In genomic region chr1:26693557-26694184, GRCh38 we compare ENCODE assay signal across 7 cellular contexts. TPM values are rescaled to one million over a fixed set of nuclear protein-coding genes. Genes with fewer than 3 reads are reported as not detected.
DNase-seq lines count a peak whose midpoint lies in the region; ATAC-seq and TF ChIP-seq lines count a peak whose summit lies in the region.

No MANE protein-coding gene starts in this region.

- H4K20me1 ChIP-seq in HCT116 (ENCODE audit: insufficient read depth), result peaks cover 4% of the 10 kb centered on the region; the same call in 1 of the 2 replicates

- H3K9me2 ChIP-seq in HCT116 (ENCODE audit: insufficient read depth), result no peaks in the 10 kb centered on the region

- peak overlapping the region; percentile 94 for H3K27ac ChIP-seq in HCT116 (ENCODE audit: low read depth, low read length)

- H3K36me3 ChIP-seq in HCT116 (ENCODE audit: control insufficient read depth in 1 of 2, insufficient read depth in 2 of 2, low read length in 2 of 2), result no peaks in the 10 kb centered on the region
- no peaks in the 10 kb centered on the region for H3K36me3 ChIP-seq in skeletal muscle satellite cell (ENCODE audit: insufficient read depth, low read length)

- H3K4me3 ChIP-seq in HCT116 (replicated peaks in 1 of 2; ENCODE audit: low read depth in 1 of 2, low read length in 2 of 2) (peak overlapping the region; percentile 59 to 64), fibroblast of mammary gland (ENCODE audit: control insufficient read depth, low read depth, low read length) (peak overlapping the region; percentile 70), skeletal muscle satellite cell (ENCODE audit: low read length) (peak overlapping the region; percentile 72)

- BruUV-seq in HCT116 (replicated peaks; lab: Mats Ljungman, UMichigan), result TSS peak; percentile 44

- H3K79me2 ChIP-seq in HCT116 (ENCODE audit: insufficient read depth, low read length), result peaks cover 34% of the 10 kb centered on the region

- ATAC-seq in HCT116, result no peak
- ATAC-seq in HG02840 (IDR thresholded peaks at IDR 0.05; ENCODE audit: low FRiP score, unreplicated experiment), result no peak

- intact Hi-C loops in HCT116 (cut with micrococcal nuclease), result loop anchor here (10.0 kb wide), 1 partner anchor 171 kb away; the partner anchor contains the start of gene SFN

- TF ChIP-seq POLR2A in HCT116 (IDR thresholded peaks at IDR 0.05; ENCODE audit: borderline replicate concordance, extremely low read depth, insufficient read depth, insufficient read length), result no peak

- peak overlapping the region; percentile 79 for H3K9ac ChIP-seq in HCT116 (ENCODE audit: low read length)
- peak overlapping the region; percentile 80 for H3K9ac ChIP-seq in skeletal muscle satellite cell (ENCODE audit: low read depth, low read length)

- RAD21 ChIA-PET in HCT116 (lab: Charles Lee; ENCODE audit: low non-redundant PET in 1 of 2, low total read pairs in 2 of 2, uncharacterized antibody in 2 of 2, unreplicated experiment in 2 of 2), result interaction anchor here (1.0 to 1.2 kb wide), 2 partner anchors 16 to 95 kb away, joined by 4 to 5 read pairs; no protein-coding TSS in a partner anchor

- H3K4me2 ChIP-seq in HCT116 (ENCODE audit: low read length) (peak overlapping the region; percentile 87), skeletal muscle satellite cell (ENCODE audit: low read length) (peak overlapping the region; percentile 88)

- H3K4me1 ChIP-seq in HCT116 (ENCODE audit: control insufficient read depth in 1 of 2, insufficient read depth in 2 of 2, low read length in 2 of 2) (peaks cover 26 to 63% of the 10 kb centered on the region in 2 experiments), skeletal muscle satellite cell (ENCODE audit: control insufficient read depth, insufficient read depth, low read length) (peaks cover 26% of the 10 kb centered on the region)

- TF ChIP-seq RAD21 in HCT116 (IDR thresholded peaks at IDR 0.05; ENCODE audit: low read depth), result no peak

- POLR2A ChIA-PET in HCT116 (lab: Charles Lee), result interaction anchor here (0.9 to 3.5 kb wide), 13 partner anchors 9 to 171 kb away, joined by 3 to 21 read pairs (median 5); partner anchors contain the start of gene PIGV
- POLR2A ChIA-PET in GM10248 (lab: Yijun Ruan, JAX), result interaction anchor here (1.0 to 1.8 kb wide), 3 partner anchors 8 to 12 kb away, joined by 5 to 11 read pairs (median 10); no protein-coding TSS in a partner anchor

- CTCF ChIA-PET in HCT116 (lab: Charles Lee) (interaction anchor here (0.9 to 4.3 kb wide), 5 partner anchors 12 to 95 kb away, joined by 3 to 33 read pairs (median 11); partner anchors contain the start of gene PIGV), GM10248 (lab: Yijun Ruan, JAX) (interaction anchor here (0.9 to 6.1 kb wide), 13 partner anchors 8 to 351 kb away, joined by 3 to 30 read pairs (median 5); partner anchors contain the start of genes HMGN2 and PIGV)

- in situ Hi-C loops in G401 (cut with HindIII; ENCODE audit: low sequenced_read_pairs), result no loop called here

- no peaks in the 10 kb centered on the region for H3K9me3 ChIP-seq in HCT116 (ENCODE audit: control insufficient read depth in 1 of 2, insufficient read depth in 1 of 2, low read depth in 1 of 2, low read length in 2 of 2)
- H3K9me3 ChIP-seq in skeletal muscle satellite cell (replicated peaks; ENCODE audit: low read length), result no peaks in the 10 kb centered on the region

- DNase-seq in HCT116 (ENCODE audit: low read depth, low spot score), result no peak
- DNase-seq in SK-N-DZ (ENCODE audit: low spot score), result peak; percentile 16
- no peak for DNase-seq in fibroblast of mammary gland (ENCODE audit: low read depth)
- DNase-seq in G401 (ENCODE audit: low spot score), result no peak
- DNase-seq in GM10248 (ENCODE audit: extremely low spot score), result no peak

- no peaks in the 10 kb centered on the region for H3K27me3 ChIP-seq in HCT116 (ENCODE audit: insufficient read depth, low read length)
- no peaks in the 10 kb centered on the region for H3K27me3 ChIP-seq in skeletal muscle satellite cell (ENCODE audit: control insufficient read depth, insufficient read depth, low read length)

- no peak overlapping the region for H2AFZ ChIP-seq in HCT116 (ENCODE audit: low read depth, low read length, poor library complexity, severe bottlenecking)

- TF ChIP-seq CTCF in HCT116 (IDR thresholded peaks at IDR 0.05 in 2 of 3, conservative IDR thresholded peaks at IDR 0.05 in 1 of 3; ENCODE audit: borderline replicate concordance in 1 of 3, insufficient read depth in 1 of 3, low read depth in 2 of 3, low read length in 2 of 3) (no peak), fibroblast of mammary gland (conservative IDR thresholded peaks at IDR 0.05; ENCODE audit: control insufficient read depth, insufficient read depth, low read depth, low read length) (no peak), GM10248 (IDR thresholded peaks at IDR 0.05; ENCODE audit: control extremely low read depth, extremely low read depth, low read depth, missing control alignments) (no peak)

TF ChIP-seq in HCT116, 20 proteins besides CTCF, POLR2A, EP300 and RAD21:
- TF ChIP-seq POLR2AphosphoS5 (IDR thresholded peaks at IDR 0.05; ENCODE audit: low read depth, low read length), result no peak
- TF ChIP-seq EZH2phosphoT487 (IDR thresholded peaks at IDR 0.05; ENCODE audit: borderline replicate concordance), result no peak
- no peak for TF ChIP-seq EZH2 (IDR thresholded peaks at IDR 0.05)
- no peak for TF ChIP-seq ELF1 (IDR thresholded peaks at IDR 0.05; ENCODE audit: borderline replicate concordance, low read depth)
- TF ChIP-seq FOSL1 (IDR thresholded peaks at IDR 0.05; ENCODE audit: low read depth), result no peak
- TF ChIP-seq TCF7L2 (IDR thresholded peaks at IDR 0.05; ENCODE audit: borderline replicate concordance, extremely low read depth, insufficient read depth, insufficient read length), result no peak
- no peak for TF ChIP-seq EGR1 (IDR thresholded peaks at IDR 0.05; ENCODE audit: low read depth)
- TF ChIP-seq, protein P1, sequence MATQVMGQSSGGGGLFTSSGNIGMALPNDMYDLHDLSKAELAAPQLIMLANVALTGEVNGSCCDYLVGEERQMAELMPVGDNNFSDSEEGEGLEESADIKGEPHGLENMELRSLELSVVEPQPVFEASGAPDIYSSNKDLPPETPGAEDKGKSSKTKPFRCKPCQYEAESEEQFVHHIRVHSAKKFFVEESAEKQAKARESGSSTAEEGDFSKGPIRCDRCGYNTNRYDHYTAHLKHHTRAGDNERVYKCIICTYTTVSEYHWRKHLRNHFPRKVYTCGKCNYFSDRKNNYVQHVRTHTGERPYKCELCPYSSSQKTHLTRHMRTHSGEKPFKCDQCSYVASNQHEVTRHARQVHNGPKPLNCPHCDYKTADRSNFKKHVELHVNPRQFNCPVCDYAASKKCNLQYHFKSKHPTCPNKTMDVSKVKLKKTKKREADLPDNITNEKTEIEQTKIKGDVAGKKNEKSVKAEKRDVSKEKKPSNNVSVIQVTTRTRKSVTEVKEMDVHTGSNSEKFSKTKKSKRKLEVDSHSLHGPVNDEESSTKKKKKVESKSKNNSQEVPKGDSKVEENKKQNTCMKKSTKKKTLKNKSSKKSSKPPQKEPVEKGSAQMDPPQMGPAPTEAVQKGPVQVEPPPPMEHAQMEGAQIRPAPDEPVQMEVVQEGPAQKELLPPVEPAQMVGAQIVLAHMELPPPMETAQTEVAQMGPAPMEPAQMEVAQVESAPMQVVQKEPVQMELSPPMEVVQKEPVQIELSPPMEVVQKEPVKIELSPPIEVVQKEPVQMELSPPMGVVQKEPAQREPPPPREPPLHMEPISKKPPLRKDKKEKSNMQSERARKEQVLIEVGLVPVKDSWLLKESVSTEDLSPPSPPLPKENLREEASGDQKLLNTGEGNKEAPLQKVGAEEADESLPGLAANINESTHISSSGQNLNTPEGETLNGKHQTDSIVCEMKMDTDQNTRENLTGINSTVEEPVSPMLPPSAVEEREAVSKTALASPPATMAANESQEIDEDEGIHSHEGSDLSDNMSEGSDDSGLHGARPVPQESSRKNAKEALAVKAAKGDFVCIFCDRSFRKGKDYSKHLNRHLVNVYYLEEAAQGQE (IDR thresholded peaks at IDR 0.05; ENCODE audit: low read depth), result no peak
- TF ChIP-seq SRF (IDR thresholded peaks at IDR 0.05; ENCODE audit: low read depth), result no peak
- TF ChIP-seq CEBPB (IDR thresholded peaks at IDR 0.05; ENCODE audit: low read depth), result no peak
- no peak for TF ChIP-seq MAX (IDR thresholded peaks at IDR 0.05)
- TF ChIP-seq ZFX (IDR thresholded peaks at IDR 0.05), result no peak
- no peak for TF ChIP-seq JUND (IDR thresholded peaks at IDR 0.05)
- TF ChIP-seq ZBTB33 (IDR thresholded peaks at IDR 0.05; ENCODE audit: extremely low read depth, insufficient replicate concordance, low read length), result no peak
- no peak for TF ChIP-seq ZNF274 (IDR thresholded peaks at IDR 0.05; ENCODE audit: low read depth, low read length)

RNA-seq across cellular contexts. Expression of gene ARID1A, which starts 2.1 kb away (rescaled TPM):
- total RNA-seq in HCT116 (2021; ENCODE audit: unreplicated experiment), result 62.8 TPM
- polyA plus RNA-seq in HCT116 (2012), result 55.1 and 56.3 TPM in 2 replicates
- 28.8 and 29.1 TPM in 2 replicates for polyA plus RNA-seq in SK-N-DZ (2014; cell fraction: cytosol; rRNA removed)
- polyA plus RNA-seq in SK-N-DZ (2014; cell fraction: nucleus; rRNA removed), result 14.1 and 24.3 TPM in 2 replicates
- 16.8 and 18.0 TPM in 2 replicates for total RNA-seq in skeletal muscle satellite cell (2012; rRNA removed)
- total RNA-seq in G401 (2014; rRNA removed; shearing (Covaris generic)), result 14.3 and 21.5 TPM in 2 replicates
